18 cellular contexts compared by ENCODE assay signal in genomic region chr2:51243892-51244570, GRCh38.
DNase-seq lines count a peak whose midpoint lies in the region; ATAC-seq, FAIRE-seq and TF ChIP-seq lines count a peak whose summit lies in the region.
"Had no signal": no experiment of that assay in that cellular context is flagged by ENCODE, and none has a peak within 500 bp of the region (broad histone marks: within the 10 kb centered on the region; RNA-seq: fewer than 3 reads in every experiment).

No MANE protein-coding gene starts in this region.

- no peaks in the 10 kb centered on the region for H3K9me3 ChIP-seq in adrenal gland (replicated peaks in 1 of 3)
- H3K9me3 ChIP-seq: BLaER1, Caco-2 had no signal

- peak overlapping the region; percentile 27; the same call in 1 of the 2 replicates for H3K27ac Mint-ChIP-seq in GM23338
- H3K27ac Mint-ChIP-seq: B cell; CD4-positive, CD25-positive, alpha-beta regulatory T cell; CD8-positive, alpha-beta T cell had no signal

- peak; percentile 94 for FAIRE-seq in islet of Langerhans (lab: Jason Lieb, UNC)
- FAIRE-seq: G401.6, H54 had no signal

- no peak for TF ChIP-seq CTCF in GM23338 (conservative IDR thresholded peaks at IDR 0.05; ENCODE audit: low read depth in 2 of 2)
- no peak for TF ChIP-seq CTCF in adrenal gland (IDR thresholded peaks at IDR 0.05)

- H3K27ac ChIP-seq in GM23338 (ENCODE audit: low read depth) (no peak overlapping the region), adrenal gland (no peak overlapping the region)
- H3K27ac ChIP-seq: BLaER1, C4-2B had no signal

- H3K4me1 ChIP-seq in GM23338 (ENCODE audit: insufficient read depth) (no peaks in the 10 kb centered on the region), adrenal gland (replicated peaks in 1 of 2) (no peaks in the 10 kb centered on the region)
- H3K4me1 ChIP-seq: BLaER1, Caco-2 had no signal

- 0 out of 2 replicates have a peak overlapping the region, but pooled peaks have one; percentile 3 for H2AFZ ChIP-seq in GM23338

- TF ChIP-seq POLR2A in adrenal gland (IDR thresholded peaks at IDR 0.05), result no peak

- no peaks in the 10 kb centered on the region for H3K36me3 ChIP-seq in GM23338 (ENCODE audit: insufficient read depth)
- no peaks in the 10 kb centered on the region for H3K36me3 ChIP-seq in adrenal gland (replicated peaks in 1 of 2)
- H3K36me3 ChIP-seq: BLaER1 had no signal

- no peaks in the 10 kb centered on the region for H4K20me1 ChIP-seq in GM23338 (replicated peaks; ENCODE audit: insufficient read depth)
- H4K20me1 ChIP-seq: BLaER1 had no signal

- no peak for ATAC-seq in GM23338
- ATAC-seq in HG03432 (IDR thresholded peaks at IDR 0.05; ENCODE audit: unreplicated experiment), result peak; percentile 49
- ATAC-seq in GM18858 (IDR thresholded peaks at IDR 0.05; ENCODE audit: unreplicated experiment), result no peak
- ATAC-seq: CD8-positive, alpha-beta T cell had no signal

- no peak for DNase-seq in GM23338 (ENCODE audit: low spot score)
- no peak for DNase-seq in stimulated activated CD4-positive, alpha-beta T cell treated with anti-CD3 and anti-CD28 coated beads, Interleukin-4, amount 100 ng/mL, for 4 hours
- DNase-seq in adrenal gland, result no peak
- DNase-seq: Caco-2; CD4-positive, CD25-positive, alpha-beta regulatory T cell; CD8-positive, alpha-beta T cell; DMS153; DND-41; GOT3; HCEC 1CT had no signal

- peaks cover 7% of the 10 kb centered on the region; the same call in 2 of the 3 replicates for H3K4me1 Mint-ChIP-seq in GM23338
- H3K4me1 Mint-ChIP-seq: B cell; CD4-positive, CD25-positive, alpha-beta regulatory T cell had no signal

- H3F3A ChIP-seq in GM23338 (replicated peaks; ENCODE audit: low read depth), result no peaks in the 10 kb centered on the region

- no peak overlapping the region for H3K4me3 Mint-ChIP-seq in GM23338
- H3K4me3 Mint-ChIP-seq: B cell; CD4-positive, CD25-positive, alpha-beta regulatory T cell; CD8-positive, alpha-beta T cell had no signal

- H3K36me3 Mint-ChIP-seq in GM23338 (ENCODE audit: low read depth), result no peaks in the 10 kb centered on the region
- H3K36me3 Mint-ChIP-seq: CD4-positive, CD25-positive, alpha-beta regulatory T cell; CD8-positive, alpha-beta T cell had no signal

- H3K9me3 Mint-ChIP-seq in GM23338, result no peaks in the 10 kb centered on the region

- no peak overlapping the region for H3K4me3 ChIP-seq in GM23338
- no peak overlapping the region for H3K4me3 ChIP-seq in adrenal gland
- H3K4me3 ChIP-seq: BLaER1 had no signal

- intact Hi-C loops in adrenal gland (cut with DNase I), result no loop called here

- H3K27me3 ChIP-seq in GM23338 (ENCODE audit: insufficient read depth), result no peaks in the 10 kb centered on the region
- no peaks in the 10 kb centered on the region for H3K27me3 ChIP-seq in adrenal gland
- H3K27me3 ChIP-seq: BLaER1 had no signal

- H3K79me2 ChIP-seq in GM23338 (replicated peaks; ENCODE audit: insufficient read depth), result no peaks in the 10 kb centered on the region

- H3K9me2 ChIP-seq in GM23338 (ENCODE audit: insufficient read depth), result no peaks in the 10 kb centered on the region

- H3K27me3 Mint-ChIP-seq in GM23338 (ENCODE audit: insufficient read depth, low read depth, poor library complexity), result no peaks in the 10 kb centered on the region
- H3K27me3 Mint-ChIP-seq: B cell; CD4-positive, CD25-positive, alpha-beta regulatory T cell had no signal

- H3K4me2 ChIP-seq in GM23338, result no peak overlapping the region
- H3K4me2 ChIP-seq: BLaER1 had no signal

- WGBS in adrenal gland, 4 donors, result 49 to 74% (median 63%) methylated on average over 1 of the region's 1 CpG

TF ChIP-seq in GM23338, 12 proteins besides CTCF, POLR2A, EP300 and RAD21 (continues in another document):
- TF ChIP-seq, protein P1, sequence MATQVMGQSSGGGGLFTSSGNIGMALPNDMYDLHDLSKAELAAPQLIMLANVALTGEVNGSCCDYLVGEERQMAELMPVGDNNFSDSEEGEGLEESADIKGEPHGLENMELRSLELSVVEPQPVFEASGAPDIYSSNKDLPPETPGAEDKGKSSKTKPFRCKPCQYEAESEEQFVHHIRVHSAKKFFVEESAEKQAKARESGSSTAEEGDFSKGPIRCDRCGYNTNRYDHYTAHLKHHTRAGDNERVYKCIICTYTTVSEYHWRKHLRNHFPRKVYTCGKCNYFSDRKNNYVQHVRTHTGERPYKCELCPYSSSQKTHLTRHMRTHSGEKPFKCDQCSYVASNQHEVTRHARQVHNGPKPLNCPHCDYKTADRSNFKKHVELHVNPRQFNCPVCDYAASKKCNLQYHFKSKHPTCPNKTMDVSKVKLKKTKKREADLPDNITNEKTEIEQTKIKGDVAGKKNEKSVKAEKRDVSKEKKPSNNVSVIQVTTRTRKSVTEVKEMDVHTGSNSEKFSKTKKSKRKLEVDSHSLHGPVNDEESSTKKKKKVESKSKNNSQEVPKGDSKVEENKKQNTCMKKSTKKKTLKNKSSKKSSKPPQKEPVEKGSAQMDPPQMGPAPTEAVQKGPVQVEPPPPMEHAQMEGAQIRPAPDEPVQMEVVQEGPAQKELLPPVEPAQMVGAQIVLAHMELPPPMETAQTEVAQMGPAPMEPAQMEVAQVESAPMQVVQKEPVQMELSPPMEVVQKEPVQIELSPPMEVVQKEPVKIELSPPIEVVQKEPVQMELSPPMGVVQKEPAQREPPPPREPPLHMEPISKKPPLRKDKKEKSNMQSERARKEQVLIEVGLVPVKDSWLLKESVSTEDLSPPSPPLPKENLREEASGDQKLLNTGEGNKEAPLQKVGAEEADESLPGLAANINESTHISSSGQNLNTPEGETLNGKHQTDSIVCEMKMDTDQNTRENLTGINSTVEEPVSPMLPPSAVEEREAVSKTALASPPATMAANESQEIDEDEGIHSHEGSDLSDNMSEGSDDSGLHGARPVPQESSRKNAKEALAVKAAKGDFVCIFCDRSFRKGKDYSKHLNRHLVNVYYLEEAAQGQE (IDR thresholded peaks at IDR 0.05; ENCODE audit: unreplicated experiment), result no peak
- TF ChIP-seq STAT1 (IDR thresholded peaks at IDR 0.05; ENCODE audit: unreplicated experiment) (no peak), EZH2phosphoT487 (IDR thresholded peaks at IDR 0.05; ENCODE audit: unreplicated experiment) (no peak), NANOG (IDR thresholded peaks at IDR 0.05; ENCODE audit: borderline replicate concordance) (no peak), CREB1 (CRISPR knock-in tag; IDR thresholded peaks at IDR 0.05; ENCODE audit: low read depth) (no peak), EZH2 (IDR thresholded peaks at IDR 0.05; ENCODE audit: low read depth, unreplicated experiment) (no peak), JUNB (IDR thresholded peaks at IDR 0.05; ENCODE audit: unreplicated experiment) (no peak), ETS1 (IDR thresholded peaks at IDR 0.05) (no peak)
